ENCODE assay signal across 14 cellular contexts in the genomic region with DNA sequence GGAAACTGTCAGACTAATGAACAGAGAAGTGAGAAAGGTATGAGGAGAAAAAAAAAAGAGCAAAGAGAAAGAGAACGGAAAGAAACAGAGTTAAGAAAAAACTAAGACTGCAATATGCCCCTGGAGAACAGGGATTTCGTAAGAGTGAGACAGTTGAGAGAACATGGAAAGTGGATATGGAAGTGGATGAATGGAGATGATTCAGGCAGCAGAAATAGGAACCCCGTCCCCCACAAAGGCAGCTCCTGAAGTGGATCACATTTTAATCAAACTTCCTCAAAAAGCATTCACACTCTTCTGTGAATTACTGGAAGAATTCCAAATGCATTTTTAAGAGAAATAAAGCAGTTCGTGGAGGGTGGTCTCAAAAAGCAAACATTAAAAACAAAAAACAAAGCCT.
A peak's percentile ranks its signal among the peaks of the same experiment; 100 is the strongest.
DNase-seq lines count a peak whose midpoint lies in the region; ATAC-seq and TF ChIP-seq lines count a peak whose summit lies in the region.
"Had no signal": no experiment of that assay in that cellular context is flagged by ENCODE, and none has a peak within 500 bp of the region (broad histone marks: within the 10 kb centered on the region; RNA-seq: fewer than 3 reads in every experiment).

No MANE protein-coding gene starts in this region.

- H3K27me3 Mint-ChIP-seq in type B pancreatic cell: no peaks in the 10 kb centered on the region

- H3K4me1 Mint-ChIP-seq in type B pancreatic cell (ENCODE audit: unreplicated experiment): peaks cover 15% of the 10 kb centered on the region

- ATAC-seq in left ventricle myocardium superior (peak; percentile 73), HG02763 (IDR thresholded peaks at IDR 0.05; ENCODE audit: unreplicated experiment) (no peak)

- no peak overlapping the region for H3K27ac Mint-ChIP-seq in type B pancreatic cell
- H3K27ac Mint-ChIP-seq: nephron progenitor cell had no signal

- peak overlapping the region; percentile 3 for H3K4me3 Mint-ChIP-seq in type B pancreatic cell
- H3K4me3 Mint-ChIP-seq: nephron progenitor cell had no signal

- H3K9me3 Mint-ChIP-seq in type B pancreatic cell: peaks cover 13% of the 10 kb centered on the region
- H3K9me3 Mint-ChIP-seq: nephron progenitor cell had no signal

- intact Hi-C loops in left ventricle myocardium superior (cut with micrococcal nuclease): no loop called here

- H3K36me3 Mint-ChIP-seq in type B pancreatic cell: peaks cover 14% of the 10 kb centered on the region

- no peak for TF ChIP-seq CTCF in type B pancreatic cell (conservative IDR thresholded peaks at IDR 0.05)

- DNase-seq in SIG-M5 treated with dmso at 0.1 percent for 504 hours (lab: John Stamatoyannopoulos, UW; ENCODE audit: unreplicated experiment): peak; percentile 3
- DNase-seq in SIG-M5 (lab: John Stamatoyannopoulos, UW): no peak
- peak; percentile 62 for DNase-seq in amniotic epithelial cell (ENCODE audit: low read depth)
- DNase-seq in left ventricle myocardium superior: no peak
- DNase-seq in type B pancreatic cell (ENCODE audit: extremely low spot score, unreplicated experiment): no peak
- DNase-seq in activated CD4-positive, CD25-positive, alpha-beta regulatory T cell (lab: John Stamatoyannopoulos, UW): no peak
- no peak for DNase-seq in NCI-H1436 (lab: John Stamatoyannopoulos, UW)
- DNase-seq: activated effector memory CD4-positive, alpha-beta T cell treated with anti-CD3 and anti-CD28 coated beads, Interleukin-2, amount 50 U/mL, for 16 hours; Calu3; NCI-H1105 treated with DMSO at 0.1 percent for 48 hours; NCI-H510A treated with DMSO at 0.1 percent for 48 hours; nephron progenitor cell; RPMI8226 had no signal

Comparison
In these comparisons a context has a peak if more than half of its experiments do, and no peak if none do; other contexts are left out.
1. DNase-seq: peak in SIG-M5 treated with dmso at 0.1 percent for 504 hours (single experiment) and amniotic epithelial cell (single experiment); none in SIG-M5 (single experiment), left ventricle myocardium superior (single experiment), type B pancreatic cell (single experiment), activated CD4-positive, CD25-positive, alpha-beta regulatory T cell (0 of 4) and NCI-H1436 (single experiment).